ENCODE assay signal across 18 cellular contexts in the genomic region with DNA sequence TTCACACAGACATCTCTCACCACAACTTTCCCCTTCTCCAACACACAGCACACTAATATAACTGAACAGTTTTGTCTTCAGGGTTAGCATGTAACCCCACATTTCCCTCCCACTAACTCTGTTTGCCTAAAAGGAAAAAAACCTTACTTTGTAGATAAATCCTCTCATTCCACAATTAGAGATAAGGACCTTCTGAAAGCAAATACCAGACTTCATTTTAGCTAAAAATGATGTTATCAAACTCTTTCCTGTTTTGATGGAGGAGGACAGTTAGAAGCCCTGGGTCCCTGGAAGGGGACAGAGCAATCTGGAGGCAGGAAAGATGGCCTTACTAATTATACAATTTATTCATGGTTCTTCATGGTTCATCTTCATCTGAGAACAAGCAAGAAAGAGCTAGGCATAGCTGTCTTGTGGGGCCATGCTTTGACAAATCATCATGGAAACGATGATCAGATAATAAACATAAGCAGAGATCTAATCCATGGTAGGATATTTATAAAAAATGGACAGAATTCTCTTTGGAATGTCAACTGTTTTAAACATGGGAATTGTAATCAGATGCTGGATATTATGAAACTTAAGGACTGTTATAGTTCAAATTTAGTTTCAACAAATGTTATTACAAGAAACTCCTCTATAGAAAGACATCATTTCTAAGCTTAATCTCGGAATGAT.
DNase-seq lines count a peak whose midpoint lies in the region; ATAC-seq, FAIRE-seq and TF ChIP-seq lines count a peak whose summit lies in the region.
"Had no signal": no experiment of that assay in that cellular context is flagged by ENCODE, and none has a peak within 500 bp of the region (broad histone marks: within the 10 kb centered on the region; RNA-seq: fewer than 3 reads in every experiment).

No MANE protein-coding gene starts in this region.

- POLR2A ChIA-PET in activated B cell treated with CpG ODN at 0.5 μM for 24 hours (lab: Charles Lee), result interaction anchor here (0.6 to 5.6 kb wide), 4 partner anchors 12 to 100 kb away, joined by 3 to 60 read pairs (median 3); a partner anchor contains a TSS

- H3K36me3 Mint-ChIP-seq in activated T-cell treated with anti-CD3 and anti-CD28 coated beads, Interleukin-2, amount 50 U/mL, for 72 hours (ENCODE audit: insufficient read depth in 2 of 2), result no peaks in the 10 kb centered on the region
- no peaks in the 10 kb centered on the region for H3K36me3 Mint-ChIP-seq in activated B cell treated with CpG ODN at 0.5 μM for 24 hours (ENCODE audit: low read depth)
- H3K36me3 Mint-ChIP-seq in nephron (ENCODE audit: low read depth), result no peaks in the 10 kb centered on the region

- H3K27ac Mint-ChIP-seq in activated T-cell treated with anti-CD3 and anti-CD28 coated beads, Interleukin-2, amount 50 U/mL, for 72 hours, result peak overlapping the region; percentile 45
- H3K27ac Mint-ChIP-seq in activated B cell treated with CpG ODN at 0.5 μM for 24 hours, result peak overlapping the region; percentile 24
- H3K27ac Mint-ChIP-seq in nephron, result peak overlapping the region in 2 of 3 experiments; percentile 29 to 66
- H3K27ac Mint-ChIP-seq: HFFc6 had no signal

- CTCF ChIA-PET in activated B cell treated with CpG ODN at 0.5 μM for 24 hours (lab: Charles Lee), result interaction anchor here (7.6 to 9.4 kb wide), 2 partner anchors 98 to 148 kb away, joined by 96 to 112 read pairs; a partner anchor contains a TSS

- no peak overlapping the region for H3K4me3 Mint-ChIP-seq in activated T-cell treated with anti-CD3 and anti-CD28 coated beads, Interleukin-2, amount 50 U/mL, for 72 hours
- H3K4me3 Mint-ChIP-seq in activated B cell treated with CpG ODN at 0.5 μM for 24 hours (no peak overlapping the region), nephron (no peak overlapping the region)
- H3K4me3 Mint-ChIP-seq: HFFc6 had no signal

- ATAC-seq in activated T-cell treated with anti-CD3 and anti-CD28 coated beads, Interleukin-2, amount 50 U/mL, for 72 hours (replicated peaks in 1 of 2), result no peak
- no peak for ATAC-seq in activated B cell treated with CpG ODN at 0.5 μM for 24 hours (ENCODE audit: low read depth)
- ATAC-seq: A549 had no signal

- H3K4me1 Mint-ChIP-seq in activated T-cell treated with anti-CD3 and anti-CD28 coated beads, Interleukin-2, amount 50 U/mL, for 72 hours (ENCODE audit: low read depth), result peaks cover 66% of the 10 kb centered on the region
- H3K4me1 Mint-ChIP-seq in activated B cell treated with CpG ODN at 0.5 μM for 24 hours, result peaks cover 35% of the 10 kb centered on the region
- peaks cover 21% of the 10 kb centered on the region for H3K4me1 Mint-ChIP-seq in nephron

- TF ChIP-seq CTCF in activated B cell treated with CpG ODN at 0.5 μM for 24 hours (IDR thresholded peaks at IDR 0.05), result no peak
- TF ChIP-seq CTCF in nephron (IDR thresholded peaks at IDR 0.05; ENCODE audit: unreplicated experiment in 3 of 3), result no peak

- intact Hi-C loops in activated B cell treated with CpG ODN at 0.5 μM for 24 hours (cut with micrococcal nuclease), result no loop called here

- no peak for DNase-seq in activated T-cell treated with anti-CD3 and anti-CD28 coated beads, Interleukin-2, amount 50 U/mL, for 72 hours
- DNase-seq in activated T-cell treated with anti-CD3 and anti-CD28 coated beads for 4 hours (no peak), GM19239 (ENCODE audit: insufficient read length, low spot score) (no peak), activated B cell treated with CpG ODN at 0.5 μM for 24 hours (no peak), frontal cortex (ENCODE audit: low spot score in 2 of 2) (no peak), SIG-M5 (lab: John Stamatoyannopoulos, UW) (no peak)
- DNase-seq in stimulated activated CD8-positive, alpha-beta memory T cell treated with anti-CD3 and anti-CD28 coated beads, Interleukin-4, amount 100 ng/mL, for 48 hours, result no peak
- DNase-seq: Calu3, DMS79, HFFc6, KG1, MG63, NCI-H2029, NCI-H2171 treated with DMSO at 0.1 percent for 48 hours, NCI-H510A treated with DMSO at 0.1 percent for 48 hours had no signal

- no peaks in the 10 kb centered on the region for H3K27me3 Mint-ChIP-seq in activated T-cell treated with anti-CD3 and anti-CD28 coated beads, Interleukin-2, amount 50 U/mL, for 72 hours (ENCODE audit: low read depth)
- H3K27me3 Mint-ChIP-seq in activated B cell treated with CpG ODN at 0.5 μM for 24 hours, result no peaks in the 10 kb centered on the region
- no peaks in the 10 kb centered on the region for H3K27me3 Mint-ChIP-seq in nephron (ENCODE audit: low read depth)

- H3K9me3 Mint-ChIP-seq in activated T-cell treated with anti-CD3 and anti-CD28 coated beads, Interleukin-2, amount 50 U/mL, for 72 hours, result no peaks in the 10 kb centered on the region
- H3K9me3 Mint-ChIP-seq in activated B cell treated with CpG ODN at 0.5 μM for 24 hours (no peaks in the 10 kb centered on the region), nephron (no peaks in the 10 kb centered on the region)
- H3K9me3 Mint-ChIP-seq: HFFc6 had no signal

- FAIRE-seq in GM19239 (lab: Jason Lieb, UNC), result peak; percentile 45
- no peak for FAIRE-seq in frontal cortex (lab: Jason Lieb, UNC)
- FAIRE-seq: A549, H1 had no signal
